ENCODE assay signal across 23 cellular contexts in genomic region chr11:35803115-35803514, GRCh38.
"Had no signal": no experiment of that assay in that cellular context is flagged by ENCODE, and none has a peak within 500 bp of the region (broad histone marks: within the 10 kb centered on the region; RNA-seq: fewer than 3 reads in every experiment).

No MANE protein-coding gene starts in this region.

- H3K9me3 ChIP-seq: tibial artery had no signal

- DNase-seq: activated CD4-positive, alpha-beta T cell treated with anti-CD3 and anti-CD28 coated beads for 1 hour; activated CD4-positive, alpha-beta T cell treated with anti-CD3 and anti-CD28 coated beads, Interleukin-2, amount 50 U/mL, for 1 hour; activated CD8-positive, alpha-beta memory T cell treated with anti-CD3 and anti-CD28 coated beads, Interleukin-2, amount 50 U/mL, for 4 hours; activated naive CD4-positive, alpha-beta T cell treated with Interleukin-2 at 50 U/mL for 16 hours; activated naive CD8-positive, alpha-beta T cell treated with anti-CD3 and anti-CD28 coated beads for 36 hours; activated T-cell treated with anti-CD3 and anti-CD28 coated beads, Interleukin-2, amount 50 U/mL, for 4 hours; central memory CD4-positive, alpha-beta T cell; effector memory CD4-positive, alpha-beta T cell; glutamatergic neuron; immature natural killer cell; kidney glomerular epithelial cell; left ventricle myocardium superior; mesenchymal stem cell; nephron progenitor cell; nucleus accumbens; right cardiac atrium; stimulated activated CD4-positive, alpha-beta T cell treated with anti-CD3 and anti-CD28 coated beads, Interleukin-4, amount 100 ng/mL, for 24 hours; stimulated activated naive CD4-positive, alpha-beta T cell treated with Interleukin-2 at 50 U/mL for 16 hours; tibial artery; WERI-Rb-1 had no signal

- H3K4me1 ChIP-seq: parathyroid adenoma had no signal

- ATAC-seq: activated T-cell treated with anti-CD3 and anti-CD28 coated beads, Interleukin-2, amount 50 U/mL, for 4 hours; esophagus mucosa; left ventricle myocardium superior; right cardiac atrium had no signal

- H3K27me3 ChIP-seq: hepatocyte, tibial artery had no signal

- H3K27ac ChIP-seq: hepatocyte, parathyroid adenoma, tibial artery, WERI-Rb-1 had no signal

- H3K4me3 ChIP-seq: hepatocyte, tibial artery had no signal
